In genomic region chr11:65501530-65502273, GRCh38 we compare ENCODE assay signal across 8 cellular contexts. TPM values are rescaled to one million over a fixed set of nuclear protein-coding genes. Genes with fewer than 3 reads are reported as not detected.
DNase-seq lines count a peak whose midpoint lies in the region; ATAC-seq, FAIRE-seq and TF ChIP-seq lines count a peak whose summit lies in the region.

No MANE protein-coding gene starts in this region.

- ATAC-seq in Right ventricle myocardium superior (ENCODE audit: poor library complexity) (no peak), upper lobe of left lung (ENCODE audit: low FRiP score in 2 of 2) (no peak)
- ATAC-seq in activated CD4-positive, alpha-beta T cell treated with anti-CD3 and anti-CD28 coated beads for 36 hours: no peak
- no peak for ATAC-seq in activated naive CD4-positive, alpha-beta T cell treated with anti-CD3 and anti-CD28 coated beads, Interleukin-2, amount 50 U/mL, for 72 hours

- no peak overlapping the region for H3K4me3 Mint-ChIP-seq in activated CD4-positive, alpha-beta T cell treated with anti-CD3 and anti-CD28 coated beads for 36 hours

- peaks cover 79% of the 10 kb centered on the region for H3K79me2 ChIP-seq in keratinocyte (ENCODE audit: control insufficient read depth, insufficient read depth, low read length)

- H3K9me3 ChIP-seq in WERI-Rb-1 (ENCODE audit: severe bottlenecking): no peaks in the 10 kb centered on the region
- no peaks in the 10 kb centered on the region for H3K9me3 ChIP-seq in keratinocyte (ENCODE audit: control insufficient read depth, low read depth, low read length)
- H3K9me3 ChIP-seq in upper lobe of left lung: no peaks in the 10 kb centered on the region

- no peak overlapping the region for H3K27ac ChIP-seq in WERI-Rb-1
- H3K27ac ChIP-seq in keratinocyte (ENCODE audit: control insufficient read depth, insufficient read depth, low read length): peak overlapping the region; percentile 100
- peak overlapping the region; percentile 98 to 99 (median 98) for H3K27ac ChIP-seq in upper lobe of left lung

- H3K36me3 ChIP-seq in WERI-Rb-1 (peaks cover 77% of the 10 kb centered on the region), keratinocyte (ENCODE audit: control insufficient read depth in 2 of 2, extremely low read depth in 1 of 2, insufficient read depth in 2 of 2, low read length in 2 of 2) (peaks cover 6 to 46% of the 10 kb centered on the region in 2 experiments), upper lobe of left lung (peaks cover 37 to 63% (median 39%) of the 10 kb centered on the region in 4 donors)

- POLR2A ChIA-PET in activated CD4-positive, alpha-beta T cell treated with anti-CD3 and anti-CD28 coated beads for 36 hours (lab: Charles Lee): interaction anchor here (0.7 to 25.9 kb wide), 17 partner anchors 9 to 808 kb away, joined by 3 to 1637 read pairs (median 4); partner anchors contain the start of genes NEAT1, PCNX3, POLA2 and SLC25A45

- no peaks in the 10 kb centered on the region for H3K9me1 ChIP-seq in keratinocyte (ENCODE audit: control insufficient read depth, extremely low read depth, insufficient read depth, low read length)

- dilution Hi-C loops in keratinocyte (cut with MboI; ENCODE audit: extremely low pct_ligation_motif_present, low sequenced_read_pairs): no loop called here

- peaks cover 37% of the 10 kb centered on the region for H3K4me1 Mint-ChIP-seq in activated CD4-positive, alpha-beta T cell treated with anti-CD3 and anti-CD28 coated beads for 36 hours

- peak overlapping the region; percentile 100 for H3K4me2 ChIP-seq in keratinocyte (ENCODE audit: control insufficient read depth, extremely low read depth, insufficient read depth, low read depth, low read length)

- H3K9me3 Mint-ChIP-seq in activated CD4-positive, alpha-beta T cell treated with anti-CD3 and anti-CD28 coated beads for 36 hours (ENCODE audit: low read depth): no peaks in the 10 kb centered on the region
- H3K9me3 Mint-ChIP-seq in activated naive CD4-positive, alpha-beta T cell treated with anti-CD3 and anti-CD28 coated beads, Interleukin-2, amount 50 U/mL, for 72 hours: peaks cover 0 to 3% of the 10 kb centered on the region in 2 donors

- no peak for TF ChIP-seq EP300 in upper lobe of left lung (IDR thresholded peaks at IDR 0.05)

- H3K27me3 ChIP-seq in WERI-Rb-1 (ENCODE audit: insufficient read depth, low read depth, severe bottlenecking) (no peaks in the 10 kb centered on the region), keratinocyte (ENCODE audit: control insufficient read depth, extremely low read depth, insufficient read depth, low read length) (no peaks in the 10 kb centered on the region), upper lobe of left lung (no peaks in the 10 kb centered on the region)

- 0% methylated on average over 3 of the region's 3 CpGs for WGBS in upper lobe of left lung, 2 donors

- peaks cover 48% of the 10 kb centered on the region for H4K20me1 ChIP-seq in keratinocyte (ENCODE audit: control insufficient read depth, extremely low read depth, insufficient read depth, low read length)

- H3K27me3 Mint-ChIP-seq in activated CD4-positive, alpha-beta T cell treated with anti-CD3 and anti-CD28 coated beads for 36 hours: no peaks in the 10 kb centered on the region

- peak in 3 of 4 donors; percentile 34 to 67 (median 58) for TF ChIP-seq POLR2A in upper lobe of left lung (IDR thresholded peaks at IDR 0.05)

- no peak for FAIRE-seq in keratinocyte (lab: Jason Lieb, UNC)

- peak overlapping the region; percentile 89 for H3K4me3 ChIP-seq in WERI-Rb-1 (ENCODE audit: low read depth, low read length)
- peak overlapping the region; percentile 48 to 99 (median 94) for H3K4me3 ChIP-seq in keratinocyte (ENCODE audit: control insufficient read depth in 2 of 3, extremely low read depth in 1 of 3, insufficient read depth in 2 of 3, low read depth in 1 of 3, low read length in 3 of 3)
- H3K4me3 ChIP-seq in upper lobe of left lung: peak overlapping the region; percentile 65 to 75 (median 70)

- DNase-seq in cardiac septum (ENCODE audit: low spot score) (peak; percentile 43), Right ventricle myocardium superior (no peak), WERI-Rb-1 (no peak), keratinocyte (ENCODE audit: low read depth, low spot score) (no peak), upper lobe of left lung (no peak), HK-2 (ENCODE audit: unreplicated experiment) (no peak)
- no peak for DNase-seq in activated CD4-positive, alpha-beta T cell treated with anti-CD3 and anti-CD28 coated beads for 36 hours
- DNase-seq in activated naive CD4-positive, alpha-beta T cell treated with anti-CD3 and anti-CD28 coated beads, Interleukin-2, amount 50 U/mL, for 72 hours (ENCODE audit: low spot score in 2 of 2): no peak

- no peak for TF ChIP-seq CTCF in WERI-Rb-1 (IDR thresholded peaks at IDR 0.05; ENCODE audit: low read depth, low read length)
- TF ChIP-seq CTCF in keratinocyte (optimal IDR thresholded peaks at IDR 0.05 in 1 of 3, IDR thresholded peaks at IDR 0.05 in 1 of 3, conservative IDR thresholded peaks at IDR 0.05 in 1 of 3; ENCODE audit: extremely low read depth in 1 of 3, insufficient read depth in 2 of 3, low read length in 3 of 3): no peak
- TF ChIP-seq CTCF in upper lobe of left lung (IDR thresholded peaks at IDR 0.05): no peak

- no peaks in the 10 kb centered on the region for H3K36me3 Mint-ChIP-seq in activated CD4-positive, alpha-beta T cell treated with anti-CD3 and anti-CD28 coated beads for 36 hours (ENCODE audit: low read depth)
- H3K36me3 Mint-ChIP-seq in activated naive CD4-positive, alpha-beta T cell treated with anti-CD3 and anti-CD28 coated beads, Interleukin-2, amount 50 U/mL, for 72 hours: peaks cover 6 to 34% of the 10 kb centered on the region in 2 donors

- H3K27ac Mint-ChIP-seq in activated CD4-positive, alpha-beta T cell treated with anti-CD3 and anti-CD28 coated beads for 36 hours: no peak overlapping the region
- H3K27ac Mint-ChIP-seq in activated naive CD4-positive, alpha-beta T cell treated with anti-CD3 and anti-CD28 coated beads, Interleukin-2, amount 50 U/mL, for 72 hours: no peak overlapping the region

- no peak overlapping the region for H2AFZ ChIP-seq in keratinocyte (ENCODE audit: control insufficient read depth, low read length)

- CTCF ChIA-PET in activated CD4-positive, alpha-beta T cell treated with anti-CD3 and anti-CD28 coated beads for 36 hours (lab: Charles Lee): interaction anchor here (0.8 to 1.2 kb wide), 8 partner anchors 9 to 385 kb away, joined by 3 to 5 read pairs (median 3); partner anchors contain the start of gene ZNRD2

- H3K4me1 ChIP-seq in keratinocyte (ENCODE audit: control insufficient read depth, extremely low read depth, insufficient read depth, low read length): peaks cover 24% of the 10 kb centered on the region
- H3K4me1 ChIP-seq in upper lobe of left lung: peaks cover 15 to 32% (median 29%) of the 10 kb centered on the region in 4 donors

- intact Hi-C loops in cardiac septum (cut with DNase I): no loop called here
- intact Hi-C loops in Right ventricle myocardium superior (cut with DNase I): no loop called here
- intact Hi-C loops in activated CD4-positive, alpha-beta T cell treated with anti-CD3 and anti-CD28 coated beads for 36 hours (cut with DNase I, micrococcal nuclease): no loop called here

- peak overlapping the region; percentile 98 for H3K9ac ChIP-seq in keratinocyte (ENCODE audit: control insufficient read depth, extremely low read depth, insufficient read depth, low read length)

RNA-seq across cellular contexts. Expression of gene MALAT1, which starts 2.9 kb away (rescaled TPM):
- 9,850 TPM for total RNA-seq in cardiac septum
- total RNA-seq in Right ventricle myocardium superior: 5,573 TPM
- polyA plus RNA-seq in keratinocyte: 337 to 1,845 TPM (median 1,768 TPM) in 3 replicates
- polyA plus RNA-seq in keratinocyte (2011; ENCODE audit: low read depth): 22,009 TPM
- polyA plus RNA-seq in keratinocyte (2011; cell fraction: cytosol; rRNA removed): 14.9 and 37.5 TPM in 2 replicates
- 6,319 and 7,235 TPM in 2 replicates for polyA plus RNA-seq in keratinocyte (2011; cell fraction: nucleus; rRNA removed)
- 429 and 9,619 TPM in 2 replicates for polyA plus RNA-seq in keratinocyte (2012; ENCODE audit: low replicate concordance)
- 2,284 to 11,976 TPM (median 9,145 TPM) in 3 replicates for polyA minus RNA-seq in keratinocyte
- polyA minus RNA-seq in keratinocyte (2011; cell fraction: cytosol; rRNA and poly(A)+ RNA removed): 408 TPM
- 24,947 and 60,709 TPM in 2 replicates for polyA minus RNA-seq in keratinocyte (2011; cell fraction: nucleus; rRNA and poly(A)+ RNA removed)
- over 10,000 TPM in 5 of 6 donors, 1,000 to 10,000 TPM in 1; 9,697 to 52,390 (median 19,698) TPM for total RNA-seq in upper lobe of left lung
- 1,000 to 10,000 TPM; 7,016 to 9,748 TPM for total RNA-seq in activated CD4-positive, alpha-beta T cell treated with anti-CD3 and anti-CD28 coated beads for 36 hours
- over 10,000 TPM in 1 of 2 donors, 1,000 to 10,000 TPM in 1; 7,127 to 16,609 TPM for total RNA-seq in activated naive CD4-positive, alpha-beta T cell treated with anti-CD3 and anti-CD28 coated beads, Interleukin-2, amount 50 U/mL, for 72 hours

RNA-seq across cellular contexts. Expression of gene SCYL1, which starts 23.2 kb away (rescaled TPM):
- total RNA-seq in cardiac septum: 60.2 TPM
- total RNA-seq in Right ventricle myocardium superior: 60.5 TPM
- polyA plus RNA-seq in keratinocyte: 31.3 to 51.2 TPM (median 44.1 TPM) in 3 replicates
- polyA plus RNA-seq in keratinocyte (2011; ENCODE audit: low read depth): 25.3 TPM
- 40.7 and 65.2 TPM in 2 replicates for polyA plus RNA-seq in keratinocyte (2011; cell fraction: cytosol; rRNA removed)
- 52.1 and 72.4 TPM in 2 replicates for polyA plus RNA-seq in keratinocyte (2011; cell fraction: nucleus; rRNA removed)
- polyA plus RNA-seq in keratinocyte (2012; ENCODE audit: low replicate concordance): 33.0 and 44.5 TPM in 2 replicates
- 34.8 to 75.0 TPM (median 43.7 TPM) in 3 replicates for polyA minus RNA-seq in keratinocyte
- polyA minus RNA-seq in keratinocyte (2011; cell fraction: cytosol; rRNA and poly(A)+ RNA removed): 43.0 TPM
- polyA minus RNA-seq in keratinocyte (2011; cell fraction: nucleus; rRNA and poly(A)+ RNA removed): 24.6 and 32.7 TPM in 2 replicates
- 100 to 1,000 TPM in 1 of 6 donors, 10 to 100 TPM in 5; 64.0 to 120 (median 88.8) TPM for total RNA-seq in upper lobe of left lung
- total RNA-seq in activated CD4-positive, alpha-beta T cell treated with anti-CD3 and anti-CD28 coated beads for 36 hours: 10 to 100 TPM; 66.5 to 78.8 TPM
- 10 to 100 TPM; 74.3 to 93.2 TPM for total RNA-seq in activated naive CD4-positive, alpha-beta T cell treated with anti-CD3 and anti-CD28 coated beads, Interleukin-2, amount 50 U/mL, for 72 hours

RNA-seq across cellular contexts. Expression of gene LTBP3, which starts 56.5 kb away (rescaled TPM):
- total RNA-seq in cardiac septum (148 TPM), Right ventricle myocardium superior (73.4 TPM), upper lobe of left lung (100 to 1,000 TPM in 5 of 6 donors, 10 to 100 TPM in 1; 99.9 to 479 (median 131) TPM)
- 9.1 to 23.0 TPM (median 11.0 TPM) in 3 replicates for polyA plus RNA-seq in keratinocyte
- polyA plus RNA-seq in keratinocyte (2011; ENCODE audit: low read depth): 4.4 TPM
- polyA plus RNA-seq in keratinocyte (2011; cell fraction: cytosol; rRNA removed): 6.9 and 16.8 TPM in 2 replicates
- polyA plus RNA-seq in keratinocyte (2011; cell fraction: nucleus; rRNA removed): 45.1 and 57.9 TPM in 2 replicates
- 8.9 and 26.6 TPM in 2 replicates for polyA plus RNA-seq in keratinocyte (2012; ENCODE audit: low replicate concordance)
- polyA minus RNA-seq in keratinocyte: 8.8 to 64.5 TPM (median 10.5 TPM) in 3 replicates
- polyA minus RNA-seq in keratinocyte (2011; cell fraction: cytosol; rRNA and poly(A)+ RNA removed): 32.8 TPM
- 30.0 and 30.3 TPM in 2 replicates for polyA minus RNA-seq in keratinocyte (2011; cell fraction: nucleus; rRNA and poly(A)+ RNA removed)
- 10 to 100 TPM; 57.8 to 72.7 TPM for total RNA-seq in activated CD4-positive, alpha-beta T cell treated with anti-CD3 and anti-CD28 coated beads for 36 hours
- total RNA-seq in activated naive CD4-positive, alpha-beta T cell treated with anti-CD3 and anti-CD28 coated beads, Interleukin-2, amount 50 U/mL, for 72 hours: 10 to 100 TPM; 66.6 to 90.4 TPM
